ENCODE assay signal across 19 cellular contexts in genomic region chr16:65600046-65600445, GRCh38.
A peak's percentile ranks its signal among the peaks of the same experiment; 100 is the strongest.
DNase-seq lines count a peak whose midpoint lies in the region; TF ChIP-seq lines count a peak whose summit lies in the region.
"Had no signal": no experiment of that assay in that cellular context is flagged by ENCODE, and none has a peak within 500 bp of the region (broad histone marks: within the 10 kb centered on the region; RNA-seq: fewer than 3 reads in every experiment).

No MANE protein-coding gene starts in this region.

- H3K36me3 Mint-ChIP-seq in neural crest cell (ENCODE audit: low read depth), result peaks cover 6% of the 10 kb centered on the region
- H3K36me3 Mint-ChIP-seq: CD14-positive monocyte; CD4-positive, alpha-beta memory T cell had no signal

- H3K27me3 Mint-ChIP-seq in neural crest cell (ENCODE audit: low read depth), result peaks cover 9% of the 10 kb centered on the region

- peak overlapping the region; percentile 13 for H3K27ac Mint-ChIP-seq in neural crest cell (ENCODE audit: unreplicated experiment)
- H3K27ac Mint-ChIP-seq: CD14-positive monocyte; CD4-positive, alpha-beta memory T cell; HFFc6 had no signal

- DNase-seq in ELF-1 (ENCODE audit: low read depth, low spot score), result peak; percentile 73
- peak; percentile 73 for DNase-seq in ecto neural progenitor cell (ENCODE audit: low spot score)
- DNase-seq in islet precursor cell, result peak; percentile 79
- DNase-seq in neural crest cell (ENCODE audit: low read depth, low spot score), result peak; percentile 9
- no peak for DNase-seq in T-helper 2 cell
- no peak for DNase-seq in foreskin fibroblast
- no peak for DNase-seq in NOMO-1 (lab: John Stamatoyannopoulos, UW; ENCODE audit: unreplicated experiment in 2 of 2)
- DNase-seq in SJCRH30, result no peak
- DNase-seq: CD4-positive, alpha-beta memory T cell; DMS153; DMS79; GF-D8; GOT3; H7 had no signal

- H3K9me3 Mint-ChIP-seq in neural crest cell, result peaks cover 18% of the 10 kb centered on the region
- H3K9me3 Mint-ChIP-seq: HFFc6 had no signal

- no peak overlapping the region for H3K27ac ChIP-seq in SJCRH30
- H3K27ac ChIP-seq: 22Rv1, A549, BLaER1 had no signal

- H3K36me3 ChIP-seq in SJCRH30, result no peaks in the 10 kb centered on the region
- H3K36me3 ChIP-seq: BLaER1 had no signal

- H3K27me3 ChIP-seq in SJCRH30, result no peaks in the 10 kb centered on the region
- H3K27me3 ChIP-seq: BLaER1 had no signal

- H3K4me3 ChIP-seq in foreskin fibroblast (ENCODE audit: low read depth in 1 of 2, low read length in 2 of 2), result no peak overlapping the region
- H3K4me3 ChIP-seq in SJCRH30, result no peak overlapping the region
- H3K4me3 ChIP-seq: A549, BLaER1 had no signal

- peaks cover 33% of the 10 kb centered on the region for H3K4me1 Mint-ChIP-seq in neural crest cell
- H3K4me1 Mint-ChIP-seq: CD14-positive monocyte; CD4-positive, alpha-beta memory T cell had no signal

- H3K4me1 ChIP-seq in SJCRH30, result peaks cover 15% of the 10 kb centered on the region
- H3K4me1 ChIP-seq: A549, BLaER1 had no signal

- no peak for TF ChIP-seq CTCF in neural crest cell (conservative IDR thresholded peaks at IDR 0.05)
- TF ChIP-seq CTCF in foreskin fibroblast (IDR thresholded peaks at IDR 0.05; ENCODE audit: low read depth, low read length), result no peak

- peak overlapping the region; percentile 10 for H3K4me3 Mint-ChIP-seq in neural crest cell
- H3K4me3 Mint-ChIP-seq: CD14-positive monocyte; CD4-positive, alpha-beta memory T cell; HFFc6 had no signal

- H3K9me3 ChIP-seq in SJCRH30 (replicated peaks), result 0 out of 2 replicates have a peak, but pooled peaks cover 2% of the 10 kb centered on the region
- H3K9me3 ChIP-seq: A549, BLaER1 had no signal

Comparison
In these comparisons a context has a peak if more than half of its experiments do, and no peak if none do; other contexts are left out.
1. DNase-seq: peak in ELF-1 (single experiment), ecto neural progenitor cell (single experiment), islet precursor cell (single experiment) and neural crest cell (single experiment); none in T-helper 2 cell (0 of 5), foreskin fibroblast (0 of 2), NOMO-1 (0 of 2) and SJCRH30 (0 of 2).